ENCODE assay signal across 9 cellular contexts in the genomic region with DNA sequence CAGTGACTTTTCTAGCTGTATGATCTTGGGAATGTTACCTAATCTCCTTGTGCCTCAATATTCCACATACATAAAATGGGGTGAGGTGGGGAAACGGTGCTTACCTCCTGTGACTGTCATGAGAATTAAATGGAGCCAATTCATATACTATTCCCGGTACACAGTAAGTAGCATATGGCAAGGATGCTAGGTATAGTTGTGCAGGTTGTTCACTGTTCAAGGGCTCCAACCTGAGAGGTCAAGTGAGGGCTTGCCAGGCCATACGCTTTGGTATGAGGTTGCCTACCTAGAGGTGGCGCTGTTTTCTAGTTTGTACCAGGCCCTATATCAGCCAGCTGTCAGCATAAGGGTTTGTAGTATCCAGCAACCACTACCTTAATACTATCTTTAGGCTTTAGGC. TPM values are rescaled to one million over a fixed set of nuclear protein-coding genes. Genes with fewer than 3 reads are reported as not detected.
DNase-seq lines count a peak whose midpoint lies in the region; ATAC-seq and TF ChIP-seq lines count a peak whose summit lies in the region.
"Had no signal": no experiment of that assay in that cellular context is flagged by ENCODE, and none has a peak within 500 bp of the region (broad histone marks: within the 10 kb centered on the region; RNA-seq: fewer than 3 reads in every experiment).

No MANE protein-coding gene starts in this region.

- TF ChIP-seq POLR2A in heart left ventricle (IDR thresholded peaks at IDR 0.05) = no peak

- H3K27ac ChIP-seq in heart left ventricle (no peak overlapping the region), PC-3 (ENCODE audit: low read length) (no peak overlapping the region), upper lobe of right lung (no peak overlapping the region)
- H3K27ac ChIP-seq: heart right ventricle had no signal

- no peaks in the 10 kb centered on the region for H3F3A ChIP-seq in PC-3 (ENCODE audit: low read length, unreplicated experiment)

- H3K36me3 ChIP-seq in heart left ventricle = no peaks in the 10 kb centered on the region
- H3K36me3 ChIP-seq in PC-3 (ENCODE audit: low read depth, low read length) = no peaks in the 10 kb centered on the region
- H3K36me3 ChIP-seq in upper lobe of right lung = no peaks in the 10 kb centered on the region
- H3K36me3 ChIP-seq: heart right ventricle had no signal

- CTCF ChIA-PET in PC-3 (lab: Charles Lee) = no interaction called here

- H2AFZ ChIP-seq in PC-3 (ENCODE audit: low read length) = no peak overlapping the region

- no TSS peak for BruUV-seq in PC-3 (replicated peaks; lab: Mats Ljungman, UMichigan)

- no peak overlapping the region for H3K4me2 ChIP-seq in PC-3 (ENCODE audit: low read length)

- TF ChIP-seq CTCF in heart left ventricle (IDR thresholded peaks at IDR 0.05) (peak in 7 of 12 donors; percentile 16 to 38 (median 20)), PC-3 (conservative IDR thresholded peaks at IDR 0.05; ENCODE audit: low read depth, low read length) (peak; percentile 60), fibroblast of pulmonary artery (IDR thresholded peaks at IDR 0.05; ENCODE audit: low read length, missing control alignments) (peak; percentile 41), upper lobe of right lung (IDR thresholded peaks at IDR 0.05) (peak; percentile 43)

- no peak overlapping the region for H3K9ac ChIP-seq in PC-3 (ENCODE audit: low read length)

- H3K4me1 ChIP-seq in heart left ventricle = peaks cover 0 to 35% (median 1%) of the 10 kb centered on the region in 12 donors
- H3K4me1 ChIP-seq in PC-3 (ENCODE audit: insufficient read depth, low read length) = peaks cover 37% of the 10 kb centered on the region
- peaks cover 14% of the 10 kb centered on the region for H3K4me1 ChIP-seq in upper lobe of right lung

- intact Hi-C loops in heart left ventricle (cut with DNase I) (no loop called here), left ventricle myocardium superior (cut with micrococcal nuclease) (no loop called here), PC-3 (cut with micrococcal nuclease) (no loop called here), upper lobe of right lung (cut with DNase I) (no loop called here)

- WGBS in heart left ventricle, 4 donors = 50 to 61% (median 56%) methylated on average over 4 of the region's 4 CpGs

- H3K79me2 ChIP-seq in PC-3 (ENCODE audit: low read length) = no peaks in the 10 kb centered on the region

- H4K20me1 ChIP-seq in PC-3 (ENCODE audit: low read length) = no peaks in the 10 kb centered on the region

- peak in 2 of 4 donors; percentile 32 to 37 for ATAC-seq in heart left ventricle
- ATAC-seq in left ventricle myocardium superior = no peak
- ATAC-seq in PC-3 = no peak
- peak; percentile 53 for ATAC-seq in upper lobe of right lung
- no peak for ATAC-seq in GM21447 (IDR thresholded peaks at IDR 0.05; ENCODE audit: unreplicated experiment)
- no peak for ATAC-seq in GM21367 (IDR thresholded peaks at IDR 0.05; ENCODE audit: unreplicated experiment)

- H3K9me2 ChIP-seq in PC-3 (replicated peaks; ENCODE audit: low read length) = no peaks in the 10 kb centered on the region

- no peaks in the 10 kb centered on the region for H3K9me3 ChIP-seq in heart left ventricle
- H3K9me3 ChIP-seq in PC-3 (ENCODE audit: low read length) = no peaks in the 10 kb centered on the region
- no peaks in the 10 kb centered on the region for H3K9me3 ChIP-seq in upper lobe of right lung
- H3K9me3 ChIP-seq: heart right ventricle had no signal

- DNase-seq in heart left ventricle (no peak), left ventricle myocardium superior (no peak), PC-3 (peak; percentile 41), fibroblast of pulmonary artery (ENCODE audit: low read depth) (peak; percentile 35), upper lobe of right lung (no peak), cerebellar nuclear complex (lab: John Stamatoyannopoulos, UW) (no peak)
- DNase-seq: heart right ventricle had no signal

- POLR2A ChIA-PET in PC-3 (lab: Charles Lee; ENCODE audit: unreplicated experiment) = no interaction called here

- no peak overlapping the region for H3K4me3 ChIP-seq in heart left ventricle
- H3K4me3 ChIP-seq in PC-3 (ENCODE audit: low read length) = no peak overlapping the region
- H3K4me3 ChIP-seq in fibroblast of pulmonary artery (replicated peaks; ENCODE audit: low read depth, low read length) = no peak overlapping the region
- no peak overlapping the region for H3K4me3 ChIP-seq in upper lobe of right lung
- H3K4me3 ChIP-seq: heart right ventricle had no signal

- peaks cover 0 to 5% (median 0%) of the 10 kb centered on the region in 9 donors for H3K27me3 ChIP-seq in heart left ventricle
- no peaks in the 10 kb centered on the region for H3K27me3 ChIP-seq in PC-3 (ENCODE audit: low read length)
- no peaks in the 10 kb centered on the region for H3K27me3 ChIP-seq in upper lobe of right lung

RNA-seq across cellular contexts. Expression of gene BATF, which starts 3.6 kb away (rescaled TPM):
- total RNA-seq in heart left ventricle (1 to 10 TPM in 4 of 9 donors, under 1 TPM in 4, not detected in 1; 0.40 to 8.3 (median 1.0) TPM), left ventricle myocardium superior (0.74 TPM), PC-3 (2014; rRNA removed) (not detected in 2 replicates), upper lobe of right lung (4.9 TPM)
- polyA plus RNA-seq in heart left ventricle = 1 to 10 TPM in 1 of 2 donors, under 1 TPM in 1; 0.84 to 1.3 TPM

RNA-seq across cellular contexts. Expression of gene FLVCR2, which starts 59.8 kb away (rescaled TPM):
- total RNA-seq in heart left ventricle (10 to 100 TPM in 1 of 9 donors, 1 to 10 TPM in 8; 1.2 to 11.7 (median 1.6) TPM), left ventricle myocardium superior (5.6 TPM), PC-3 (2014; rRNA removed) (1.8 and 3.9 TPM in 2 replicates), upper lobe of right lung (28.6 TPM)
- 1 to 10 TPM in 1 of 2 donors, under 1 TPM in 1; 0.50 to 3.1 TPM for polyA plus RNA-seq in heart left ventricle

Comparison
In these comparisons a context has a peak if more than half of its experiments do, and no peak if none do; other contexts are left out.
1. DNase-seq: peak in PC-3 (single experiment) and fibroblast of pulmonary artery (single experiment); none in heart left ventricle (0 of 5), left ventricle myocardium superior (single experiment), upper lobe of right lung (single experiment) and cerebellar nuclear complex (0 of 2).
2. Peak in every context shown above with its lines, with median percentiles within 50 percentile points of each other: CTCF ChIP-seq.